ENCODE assay signal across 33 cellular contexts in genomic region chr6:73391735-73392134, GRCh38. TPM values are rescaled to one million over a fixed set of nuclear protein-coding genes. Genes with fewer than 3 reads are reported as not detected.
A peak's percentile ranks its signal among the peaks of the same experiment; 100 is the strongest.
DNase-seq lines count a peak whose midpoint lies in the region; ATAC-seq and TF ChIP-seq lines count a peak whose summit lies in the region.
"Had no signal": no experiment of that assay in that cellular context is flagged by ENCODE, and none has a peak within 500 bp of the region (broad histone marks: within the 10 kb centered on the region; RNA-seq: fewer than 3 reads in every experiment).

No MANE protein-coding gene starts in this region.

- peaks cover 18% of the 10 kb centered on the region for H3K4me1 ChIP-seq in Panc1 (ENCODE audit: control insufficient read depth, insufficient read depth, low read length)
- H3K4me1 ChIP-seq: body of pancreas had no signal

- DNase-seq in T-helper 2 cell treated with Interferon-gamma antibody and Interleukin-4, amounts not matched to agents 5 μg/mL and 100 μg/mL, for 36 hours (ENCODE audit: low spot score), result no peak
- no peak for DNase-seq in T-helper 2 cell
- peak; percentile 17 for DNase-seq in DMS53 treated with DMSO at 0.1 percent for 48 hours (lab: John Stamatoyannopoulos, UW; ENCODE audit: unreplicated experiment)
- DNase-seq in Panc1 (ENCODE audit: low read depth, low spot score), result no peak
- peak; percentile 12 for DNase-seq in central memory CD4-positive, alpha-beta T cell
- no peak for DNase-seq in ecto neural progenitor cell (ENCODE audit: low spot score)
- DNase-seq in glutamatergic neuron, result no peak
- DNase-seq: activated CD4-positive, alpha-beta T cell treated with anti-CD3 and anti-CD28 coated beads, Interleukin-2, amount 50 U/mL, for 1 hour; activated CD8-positive, alpha-beta memory T cell treated with anti-CD3 and anti-CD28 coated beads, Interleukin-2, amount 50 U/mL, for 48 hours; activated gamma-delta T cell; AML-193; CD8-positive, alpha-beta T cell; DMS 273 treated with DMSO at 0.1 percent for 48 hours; HFFc6; left lung; midbrain; naive thymus-derived CD4-positive, alpha-beta T cell; NCI-H2029; NCI-H2227 treated with DMSO at 0.1 percent for 48 hours; occipital lobe; stimulated activated naive CD8-positive, alpha-beta T cell treated with anti-CD3 and anti-CD28 coated beads, Interleukin-15, amount 100 ng/mL, for 72 hours had no signal

- no peaks in the 10 kb centered on the region for H3K27me3 ChIP-seq in Panc1 (ENCODE audit: control insufficient read depth, insufficient read depth, low read length)
- H3K27me3 ChIP-seq: body of pancreas, left lung, vagina had no signal

- peaks cover 5% of the 10 kb centered on the region for H3K36me3 Mint-ChIP-seq in T-helper 2 cell treated with Interferon-gamma antibody and Interleukin-4, amounts not matched to agents 5 μg/mL and 100 μg/mL, for 36 hours (ENCODE audit: low read depth)
- no peaks in the 10 kb centered on the region for H3K36me3 Mint-ChIP-seq in glutamatergic neuron (ENCODE audit: unreplicated experiment)
- H3K36me3 Mint-ChIP-seq: CD8-positive, alpha-beta T cell had no signal

- H3K36me3 ChIP-seq in Panc1 (ENCODE audit: control insufficient read depth, insufficient read depth, low read length), result no peaks in the 10 kb centered on the region
- H3K36me3 ChIP-seq: left lung, vagina had no signal

- no peaks in the 10 kb centered on the region for H3K9me3 Mint-ChIP-seq in T-helper 2 cell treated with Interferon-gamma antibody and Interleukin-4, amounts not matched to agents 5 μg/mL and 100 μg/mL, for 36 hours
- H3K9me3 Mint-ChIP-seq in glutamatergic neuron (ENCODE audit: unreplicated experiment), result no peaks in the 10 kb centered on the region
- H3K9me3 Mint-ChIP-seq: CD8-positive, alpha-beta T cell; HFFc6; stimulated activated naive CD8-positive, alpha-beta T cell treated with anti-CD3 and anti-CD28 coated beads, Interleukin-15, amount 100 ng/mL, for 72 hours had no signal

- POLR2A ChIA-PET in Panc1 (lab: Charles Lee), result no interaction called here

- BruUV-seq in Panc1 (replicated peaks; lab: Mats Ljungman, UMichigan), result no TSS peak

- intact Hi-C loops in Panc1 (cut with micrococcal nuclease; ENCODE audit: unreplicated experiment), result no loop called here

- H3K9me3 ChIP-seq in Panc1 (ENCODE audit: control insufficient read depth, insufficient read depth, low read depth, low read length), result no peaks in the 10 kb centered on the region
- H3K9me3 ChIP-seq: body of pancreas, left lung, vagina had no signal

- H3K4me3 Mint-ChIP-seq in T-helper 2 cell treated with Interferon-gamma antibody and Interleukin-4, amounts not matched to agents 5 μg/mL and 100 μg/mL, for 36 hours, result peak overlapping the region; percentile 23
- H3K4me3 Mint-ChIP-seq in glutamatergic neuron (ENCODE audit: unreplicated experiment), result no peak overlapping the region
- H3K4me3 Mint-ChIP-seq: CD8-positive, alpha-beta T cell; HFFc6; stimulated activated naive CD8-positive, alpha-beta T cell treated with anti-CD3 and anti-CD28 coated beads, Interleukin-15, amount 100 ng/mL, for 72 hours had no signal

- in situ Hi-C loops in Panc1 (cut with HindIII; ENCODE audit: low pct_unique_long_range_greater_than_20kb, low sequenced_read_pairs), result no loop called here

- ATAC-seq in Panc1, result no peak
- no peak for ATAC-seq in activated CD4-positive, CD25-positive, alpha-beta regulatory T cell treated with anti-CD3 and anti-CD28 coated beads, Interleukin-2, amount 50 U/mL, for 24 hours
- ATAC-seq: body of pancreas; CD8-positive, alpha-beta T cell; HepG2; left lung; naive thymus-derived CD4-positive, alpha-beta T cell; stimulated activated naive CD8-positive, alpha-beta T cell treated with anti-CD3 and anti-CD28 coated beads, Interleukin-15, amount 100 ng/mL, for 72 hours had no signal

- TF ChIP-seq CTCF in Panc1 (IDR thresholded peaks at IDR 0.05) (no peak), glutamatergic neuron (IDR thresholded peaks at IDR 0.05; ENCODE audit: partially characterized antibody, unreplicated experiment) (no peak)

- no peak overlapping the region for H3K4me3 ChIP-seq in Panc1 (ENCODE audit: low read depth in 2 of 2, low read length in 2 of 2)
- H3K4me3 ChIP-seq: body of pancreas, left lung, skin epidermis, vagina had no signal

- H3K27ac ChIP-seq in Panc1 (ENCODE audit: low read length), result peak overlapping the region; percentile 17; the same call in 1 of the 2 replicates
- H3K27ac ChIP-seq: body of pancreas, epithelial cell of prostate, left lung, skin epidermis, vagina, VCaP had no signal

- H3K27me3 Mint-ChIP-seq in T-helper 2 cell treated with Interferon-gamma antibody and Interleukin-4, amounts not matched to agents 5 μg/mL and 100 μg/mL, for 36 hours (ENCODE audit: low read depth), result no peaks in the 10 kb centered on the region
- H3K27me3 Mint-ChIP-seq in glutamatergic neuron (ENCODE audit: unreplicated experiment), result peaks cover 1% of the 10 kb centered on the region
- H3K27me3 Mint-ChIP-seq: stimulated activated naive CD8-positive, alpha-beta T cell treated with anti-CD3 and anti-CD28 coated beads, Interleukin-15, amount 100 ng/mL, for 72 hours had no signal

- no peak overlapping the region for H3K27ac Mint-ChIP-seq in T-helper 2 cell treated with Interferon-gamma antibody and Interleukin-4, amounts not matched to agents 5 μg/mL and 100 μg/mL, for 36 hours
- H3K27ac Mint-ChIP-seq in glutamatergic neuron (ENCODE audit: unreplicated experiment), result no peak overlapping the region
- H3K27ac Mint-ChIP-seq: CD8-positive, alpha-beta T cell; HFFc6; stimulated activated naive CD8-positive, alpha-beta T cell treated with anti-CD3 and anti-CD28 coated beads, Interleukin-15, amount 100 ng/mL, for 72 hours had no signal

- CTCF ChIA-PET in Panc1 (lab: Charles Lee), result interaction anchor here (1.3 kb wide), 1 partner anchor 106 kb away, joined by 5 read pairs; no protein-coding TSS in a partner anchor

- peaks cover 27% of the 10 kb centered on the region for H3K4me1 Mint-ChIP-seq in T-helper 2 cell treated with Interferon-gamma antibody and Interleukin-4, amounts not matched to agents 5 μg/mL and 100 μg/mL, for 36 hours (ENCODE audit: low read depth)
- H3K4me1 Mint-ChIP-seq in glutamatergic neuron (ENCODE audit: low read depth, unreplicated experiment), result no peaks in the 10 kb centered on the region

RNA-seq across cellular contexts. Expression of gene DDX43, which starts 2.9 kb away (rescaled TPM):
- total RNA-seq in Panc1 (2021; ENCODE audit: unreplicated experiment) (24.9 TPM), glutamatergic neuron (ENCODE audit: unreplicated experiment) (not detected)
- polyA plus RNA-seq in Panc1 (2012; ENCODE audit: insufficient read length), result 12.7 TPM
- total RNA-seq: A172, chondrocyte, HepG2, HFFc6, SK-MEL-5 had no signal
- polyA plus RNA-seq: HepG2 had no signal

RNA-seq across cellular contexts. Expression of gene OOEP, which starts 22.0 kb away (rescaled TPM):
- total RNA-seq in Panc1 (2021; ENCODE audit: unreplicated experiment) (10.6 TPM), glutamatergic neuron (ENCODE audit: unreplicated experiment) (not detected)
- 11.8 TPM for polyA plus RNA-seq in Panc1 (2012; ENCODE audit: insufficient read length)
- total RNA-seq: A172, body of pancreas, chondrocyte, glomerular endothelial cell, HepG2, HFFc6, occipital lobe, SK-MEL-5, vagina had no signal
- polyA plus RNA-seq: HepG2; naive thymus-derived CD4-positive, alpha-beta T cell had no signal

RNA-seq across cellular contexts. Expression of gene KHDC3L, which starts 29.3 kb away (rescaled TPM):
- total RNA-seq in Panc1 (2021; ENCODE audit: unreplicated experiment) (not detected), glutamatergic neuron (ENCODE audit: unreplicated experiment) (not detected)
- not detected for polyA plus RNA-seq in Panc1 (2012; ENCODE audit: insufficient read length)
- total RNA-seq: A172; body of pancreas; CD8-positive, alpha-beta T cell; chondrocyte; glomerular endothelial cell; HepG2; HFFc6; left lung; naive thymus-derived CD4-positive, alpha-beta T cell; occipital lobe; SK-MEL-5; vagina had no signal
- polyA plus RNA-seq: adipose tissue; HepG2; naive thymus-derived CD4-positive, alpha-beta T cell had no signal

RNA-seq across cellular contexts. Expression of gene DPPA5, which starts 37.7 kb away (rescaled TPM):
- total RNA-seq in Panc1 (2021; ENCODE audit: unreplicated experiment) (not detected), glutamatergic neuron (ENCODE audit: unreplicated experiment) (not detected)
- polyA plus RNA-seq in Panc1 (2012; ENCODE audit: insufficient read length), result not detected
- total RNA-seq: A172; body of pancreas; CD8-positive, alpha-beta T cell; chondrocyte; glomerular endothelial cell; HepG2; HFFc6; left lung; naive thymus-derived CD4-positive, alpha-beta T cell; occipital lobe; SK-MEL-5; vagina had no signal
- polyA plus RNA-seq: adipose tissue; HepG2; naive thymus-derived CD4-positive, alpha-beta T cell had no signal

Comparison
In these comparisons a context has a peak if more than half of its experiments do, and no peak if none do; other contexts are left out.
1. DNase-seq: peak in DMS53 treated with DMSO at 0.1 percent for 48 hours (single experiment) and central memory CD4-positive, alpha-beta T cell (single experiment); none in T-helper 2 cell treated with Interferon-gamma antibody and Interleukin-4, amounts not matched to agents 5 μg/mL and 100 μg/mL, for 36 hours (single experiment), T-helper 2 cell (0 of 5), Panc1 (single experiment), ecto neural progenitor cell (single experiment) and glutamatergic neuron (single experiment).
2. RNA of gene DDX43, which starts 2.9 kb away (total RNA-seq): 24.9 TPM in Panc1 (single experiment); not detected in glutamatergic neuron (single experiment); every median in the first group is over 10 times any median in the second.
3. RNA of gene OOEP, which starts 22.0 kb away (total RNA-seq): 10.6 TPM in Panc1 (single experiment); not detected in glutamatergic neuron (single experiment); every median in the first group is over 10 times any median in the second.